In the genomic region with DNA sequence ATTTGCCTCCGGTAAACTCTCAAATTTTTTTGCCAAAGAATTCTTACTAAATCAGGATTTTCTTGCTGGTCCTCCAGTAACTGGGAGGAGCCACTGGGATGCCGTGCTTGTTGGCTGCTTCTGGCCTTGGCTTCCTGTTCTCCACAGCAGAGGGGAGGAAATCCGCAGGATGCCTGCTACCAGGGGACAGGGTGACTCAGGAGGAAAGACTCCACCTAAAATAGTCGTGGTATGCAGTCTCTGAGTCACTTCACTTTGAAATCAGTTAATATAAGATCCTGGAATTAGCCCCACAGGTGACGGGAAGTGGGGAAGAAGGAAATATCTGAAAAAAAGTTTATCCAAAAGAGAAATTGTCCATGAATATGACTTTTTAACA, we compare ENCODE assay signal across 7 cellular contexts. TPM values are rescaled to one million over a fixed set of nuclear protein-coding genes. Genes with fewer than 3 reads are reported as not detected.
DNase-seq lines count a peak whose midpoint lies in the region; ATAC-seq and TF ChIP-seq lines count a peak whose summit lies in the region.

No MANE protein-coding gene starts in this region.

- no peak overlapping the region for H3K4me3 ChIP-seq in SJSA1

- H3K9me3 Mint-ChIP-seq in HFFc6 (no peaks in the 10 kb centered on the region), progenitor cell of endocrine pancreas (ENCODE audit: low read depth) (no peaks in the 10 kb centered on the region)

- H3K36me3 ChIP-seq in SJSA1, result no peaks in the 10 kb centered on the region

- H3K27ac ChIP-seq in SJSA1 (peak overlapping the region; percentile 98), foreskin keratinocyte (no peak overlapping the region)

- H3K4me1 Mint-ChIP-seq in HFFc6 (ENCODE audit: low read depth) (peaks cover 60% of the 10 kb centered on the region), progenitor cell of endocrine pancreas (ENCODE audit: low read depth) (peaks cover 13% of the 10 kb centered on the region)

- peaks cover 51% of the 10 kb centered on the region for H3K4me1 ChIP-seq in SJSA1 (replicated peaks)
- H3K4me1 ChIP-seq in foreskin keratinocyte, result peaks cover 31% of the 10 kb centered on the region

- DNase-seq in HFFc6 (peak; percentile 95), SJSA1 (ENCODE audit: low read depth in 1 of 2, low spot score in 2 of 2) (peak; percentile 94 to 97), foreskin keratinocyte (peak; percentile 90 to 93), progenitor cell of endocrine pancreas (ENCODE audit: low spot score, unreplicated experiment) (no peak), NCI-H524 (lab: John Stamatoyannopoulos, UW) (no peak), GM19240 (ENCODE audit: insufficient read length, low spot score) (no peak)

- H3K27ac Mint-ChIP-seq in HFFc6 (peak overlapping the region; percentile 89), progenitor cell of endocrine pancreas (peak overlapping the region; percentile 89)

- H3K4me3 Mint-ChIP-seq in HFFc6 (peak overlapping the region; percentile 58), progenitor cell of endocrine pancreas (ENCODE audit: low read depth) (no peak overlapping the region)

- no peaks in the 10 kb centered on the region for H3K9me3 ChIP-seq in SJSA1 (replicated peaks)

- ATAC-seq in foreskin keratinocyte, result peak; percentile 86
- ATAC-seq in HG03097 (IDR thresholded peaks at IDR 0.05; ENCODE audit: low FRiP score, unreplicated experiment), result no peak

- no peak for TF ChIP-seq CTCF in HFFc6 (IDR thresholded peaks at IDR 0.05)
- TF ChIP-seq CTCF in foreskin keratinocyte (conservative IDR thresholded peaks at IDR 0.05), result no peak
- TF ChIP-seq CTCF in progenitor cell of endocrine pancreas (IDR thresholded peaks at IDR 0.05; ENCODE audit: unreplicated experiment), result no peak

- H3K36me3 Mint-ChIP-seq in HFFc6 (ENCODE audit: low read depth) (peaks cover 5% of the 10 kb centered on the region; the same call in 1 of the 2 replicates), progenitor cell of endocrine pancreas (ENCODE audit: insufficient read depth) (no peaks in the 10 kb centered on the region)

- H3K27me3 Mint-ChIP-seq in HFFc6 (ENCODE audit: insufficient read depth), result no peaks in the 10 kb centered on the region; the same call in 1 of the 2 replicates
- no peaks in the 10 kb centered on the region for H3K27me3 Mint-ChIP-seq in progenitor cell of endocrine pancreas

- H3K27me3 ChIP-seq in SJSA1 (replicated peaks) (no peaks in the 10 kb centered on the region), foreskin keratinocyte (no peaks in the 10 kb centered on the region)

RNA-seq across cellular contexts. Expression of gene TM4SF18, which starts 6.5 kb away (rescaled TPM):
- total RNA-seq in HFFc6 (2021; fragmentation: NEBNext Ultra II Directional; extraction: Animal tissue kit (Norgen Biotek cat#: 25700)), result under 1 TPM in 4 of 6 experiments, not detected in 2; 0.05 to 0.19 (median 0.09) TPM
- total RNA-seq in SJSA1 (2014; rRNA removed; shearing (Covaris generic)), result 2.4 and 10.4 TPM in 2 replicates
- not detected in 2 replicates for total RNA-seq in foreskin keratinocyte
- not detected in 2 replicates for polyA plus RNA-seq in foreskin keratinocyte
- 0.36 TPM in 1 of 2 replicates, not detected in the other for total RNA-seq in progenitor cell of endocrine pancreas

RNA-seq across cellular contexts. Expression of gene TM4SF1, which starts 37.5 kb away (rescaled TPM):
- total RNA-seq in HFFc6 (2021; fragmentation: NEBNext Ultra II Directional; extraction: Animal tissue kit (Norgen Biotek cat#: 25700)), result 10 to 100 TPM in 4 of 6 experiments, 1 to 10 TPM in 2; 6.5 to 80.1 (median 74.8) TPM
- 117 and 140 TPM in 2 replicates for total RNA-seq in SJSA1 (2014; rRNA removed; shearing (Covaris generic))
- total RNA-seq in foreskin keratinocyte (79.5 and 87.6 TPM in 2 replicates), progenitor cell of endocrine pancreas (2.1 and 2.3 TPM in 2 replicates)
- 69.3 and 72.8 TPM in 2 replicates for polyA plus RNA-seq in foreskin keratinocyte

Comparison
In these comparisons a context has a peak if more than half of its experiments do, and no peak if none do; other contexts are left out.
1. DNase-seq: peak in HFFc6 (single experiment), SJSA1 (2 of 2) and foreskin keratinocyte (2 of 2); none in progenitor cell of endocrine pancreas (single experiment), NCI-H524 (0 of 2) and GM19240 (single experiment).